In the genomic region with DNA sequence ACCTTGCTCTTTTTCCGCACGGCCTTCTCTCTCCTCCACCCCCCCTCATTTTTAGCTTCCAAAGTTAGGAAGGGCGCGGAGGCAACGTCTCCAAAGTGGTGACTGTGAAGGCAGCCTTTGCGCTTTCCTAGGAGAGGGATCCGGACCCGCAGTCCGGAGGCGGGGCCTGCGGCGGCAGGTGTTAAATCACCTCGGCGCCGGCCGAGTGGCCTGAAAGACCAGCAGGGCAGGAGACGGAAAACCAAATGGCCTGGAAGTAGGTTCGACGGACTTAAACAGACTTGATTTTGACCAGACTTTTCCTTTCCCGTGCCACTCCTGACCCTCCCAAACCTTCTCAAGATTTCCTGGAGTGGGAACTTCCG, we compare ENCODE assay signal across 7 cellular contexts. TPM values are rescaled to one million over a fixed set of nuclear protein-coding genes. Genes with fewer than 3 reads are reported as not detected.
DNase-seq lines count a peak whose midpoint lies in the region; ATAC-seq and TF ChIP-seq lines count a peak whose summit lies in the region.

No MANE protein-coding gene starts in this region.

- H3K4me3 Mint-ChIP-seq in activated T-cell treated with anti-CD3 and anti-CD28 coated beads, Interleukin-2, amount 50 U/mL, for 72 hours = peak overlapping the region; percentile 98 to 100
- H3K4me3 Mint-ChIP-seq in naive thymus-derived CD8-positive, alpha-beta T cell = peak overlapping the region; percentile 93 to 99 (median 96)

- H3K4me1 ChIP-seq in fibroblast of lung (ENCODE audit: control insufficient read depth, extremely low read depth, insufficient read depth, low read length) (peaks cover 3% of the 10 kb centered on the region), thyroid gland (peaks cover 15 to 27% of the 10 kb centered on the region in 2 donors)

- no peak for TF ChIP-seq CTCF in GM10248 (IDR thresholded peaks at IDR 0.05; ENCODE audit: control extremely low read depth, extremely low read depth, low read depth, missing control alignments)
- TF ChIP-seq CTCF in fibroblast of lung (conservative IDR thresholded peaks at IDR 0.05 in 1 of 2, IDR thresholded peaks at IDR 0.05 in 1 of 2; ENCODE audit: low read depth in 1 of 2, low read length in 2 of 2) = no peak
- no peak for TF ChIP-seq CTCF in thyroid gland (IDR thresholded peaks at IDR 0.05)

- DNase-seq in GM10248 (ENCODE audit: extremely low spot score) (peak; percentile 50), HEK293T (ENCODE audit: extremely low spot score) (peak; percentile 45), NCI-H2196 treated with DMSO at 0.1 percent for 48 hours (lab: John Stamatoyannopoulos, UW; ENCODE audit: unreplicated experiment) (peak; percentile 16), fibroblast of lung (ENCODE audit: low read depth in 2 of 2) (peak; percentile 33 to 45), thyroid gland (peak; percentile 72 to 74)
- peak; percentile 54 to 60 for DNase-seq in activated T-cell treated with anti-CD3 and anti-CD28 coated beads, Interleukin-2, amount 50 U/mL, for 72 hours
- DNase-seq in naive thymus-derived CD8-positive, alpha-beta T cell = peak in 6 of 10 donors; percentile 2 to 65 (median 28)

- peak in 1 of 2 donors; percentile 1 for TF ChIP-seq POLR2A in thyroid gland (IDR thresholded peaks at IDR 0.05)

- H2AFZ ChIP-seq in fibroblast of lung (ENCODE audit: low read length) = peak overlapping the region; percentile 3

- peaks cover 54% of the 10 kb centered on the region for H3K79me2 ChIP-seq in fibroblast of lung (ENCODE audit: control insufficient read depth, insufficient read depth, low read length)

- no peaks in the 10 kb centered on the region for H3K27me3 Mint-ChIP-seq in activated T-cell treated with anti-CD3 and anti-CD28 coated beads, Interleukin-2, amount 50 U/mL, for 72 hours (ENCODE audit: low read depth)
- H3K27me3 Mint-ChIP-seq in naive thymus-derived CD8-positive, alpha-beta T cell = no peaks in the 10 kb centered on the region

- H3K4me3 ChIP-seq in fibroblast of lung (replicated peaks in 1 of 4; ENCODE audit: control extremely low read depth in 1 of 4, insufficient read depth in 1 of 4, low read depth in 3 of 4, low read length in 4 of 4) (peak overlapping the region; percentile 79 to 96 (median 90)), thyroid gland (replicated peaks in 1 of 3) (peak overlapping the region; percentile 71 to 94 (median 81))

- CTCF ChIA-PET in GM10248 (lab: Yijun Ruan, JAX) (interaction anchor here (0.7 to 3.9 kb wide), 29 partner anchors 10 to 1173 kb away, joined by 3 to 59 read pairs (median 5); a partner anchor contains a TSS), HEK293T (lab: Yijun Ruan, JAX) (interaction anchor here (0.6 to 1.3 kb wide), 9 partner anchors 9 to 1915 kb away, joined by 3 to 5 read pairs (median 3); no protein-coding TSS in a partner anchor)

- 0% methylated on average over 5 to 21 of the region's 21 CpGs for WGBS in thyroid gland, 2 donors

- peaks cover 2 to 15% of the 10 kb centered on the region in 2 donors for H3K36me3 Mint-ChIP-seq in activated T-cell treated with anti-CD3 and anti-CD28 coated beads, Interleukin-2, amount 50 U/mL, for 72 hours (ENCODE audit: insufficient read depth in 2 of 2)
- peaks cover 0 to 15% (median 3%) of the 10 kb centered on the region in 3 donors for H3K36me3 Mint-ChIP-seq in naive thymus-derived CD8-positive, alpha-beta T cell

- H3K9me3 Mint-ChIP-seq in activated T-cell treated with anti-CD3 and anti-CD28 coated beads, Interleukin-2, amount 50 U/mL, for 72 hours = peaks cover under 1 to 3% of the 10 kb centered on the region in 2 donors
- no peaks in the 10 kb centered on the region for H3K9me3 Mint-ChIP-seq in naive thymus-derived CD8-positive, alpha-beta T cell

- H3K27ac Mint-ChIP-seq in activated T-cell treated with anti-CD3 and anti-CD28 coated beads, Interleukin-2, amount 50 U/mL, for 72 hours = peak overlapping the region; percentile 100
- peak overlapping the region; percentile 93 to 99 (median 95) for H3K27ac Mint-ChIP-seq in naive thymus-derived CD8-positive, alpha-beta T cell

- H3K27ac ChIP-seq in fibroblast of lung (ENCODE audit: insufficient read depth, low read length) = peak overlapping the region; percentile 91
- peak overlapping the region; percentile 84 to 92 (median 89) for H3K27ac ChIP-seq in thyroid gland

- H3K9me3 ChIP-seq in fibroblast of lung (ENCODE audit: control insufficient read depth, insufficient read depth, low read depth, low read length) (no peaks in the 10 kb centered on the region), thyroid gland (no peaks in the 10 kb centered on the region)

- peaks cover 60% of the 10 kb centered on the region for H3K4me1 Mint-ChIP-seq in activated T-cell treated with anti-CD3 and anti-CD28 coated beads, Interleukin-2, amount 50 U/mL, for 72 hours (ENCODE audit: low read depth)
- H3K4me1 Mint-ChIP-seq in naive thymus-derived CD8-positive, alpha-beta T cell = peaks cover 15 to 50% (median 45%) of the 10 kb centered on the region in 4 donors

- ATAC-seq in activated T-cell treated with anti-CD3 and anti-CD28 coated beads, Interleukin-2, amount 50 U/mL, for 72 hours (replicated peaks in 1 of 2) = peak in 1 of 2 donors; percentile 6
- ATAC-seq in naive thymus-derived CD8-positive, alpha-beta T cell = peak in 1 of 2 donors; percentile 1

- intact Hi-C loops in thyroid gland (cut with DNase I) = loop anchor here (5.0 kb wide), 1 partner anchor 43 kb away; no protein-coding TSS in a partner anchor

- peak overlapping the region; percentile 90 for H3K9ac ChIP-seq in fibroblast of lung (ENCODE audit: insufficient read depth, low read length)

- peaks cover 4% of the 10 kb centered on the region for H4K20me1 ChIP-seq in fibroblast of lung (ENCODE audit: control insufficient read depth, extremely low read depth, insufficient read depth, low read length)

- POLR2A ChIA-PET in GM10248 (lab: Yijun Ruan, JAX) (interaction anchor here (0.5 to 1.7 kb wide), 4 partner anchors 40 to 1395 kb away, joined by 3 to 5 read pairs (median 4); a partner anchor contains a TSS), HEK293T (lab: Yijun Ruan, JAX) (interaction anchor here (0.9 to 2.3 kb wide), 9 partner anchors 11 to 1172 kb away, joined by 3 to 7 read pairs (median 4); no protein-coding TSS in a partner anchor)
- POLR2A ChIA-PET in naive thymus-derived CD8-positive, alpha-beta T cell (lab: Charles Lee) = interaction anchor here (1.2 to 4.0 kb wide), 7 partner anchors 11 to 504 kb away, joined by 4 to 41 read pairs (median 8); a partner anchor contains a TSS

- H3K27me3 ChIP-seq in fibroblast of lung (ENCODE audit: control insufficient read depth, insufficient read depth, low read length) (no peaks in the 10 kb centered on the region), thyroid gland (no peaks in the 10 kb centered on the region)

- H3K36me3 ChIP-seq in fibroblast of lung (ENCODE audit: control insufficient read depth, insufficient read depth, low read length) (no peaks in the 10 kb centered on the region), thyroid gland (no peaks in the 10 kb centered on the region)

- peak overlapping the region; percentile 99 for H3K4me2 ChIP-seq in fibroblast of lung (ENCODE audit: extremely low read depth, insufficient read depth, low read length)

TF ChIP-seq in HEK293T, 16 proteins besides CTCF, POLR2A, EP300 and RAD21:
- TF ChIP-seq HDGF (IDR thresholded peaks at IDR 0.05; ENCODE audit: borderline replicate concordance) (no peak), LEF1 (IDR thresholded peaks at IDR 0.05; ENCODE audit: borderline replicate concordance) (no peak), ARNT (IDR thresholded peaks at IDR 0.05) (no peak), CTBP1 (IDR thresholded peaks at IDR 0.05; ENCODE audit: borderline replicate concordance) (no peak), ELF4 (IDR thresholded peaks at IDR 0.05) (no peak), NFRKB (IDR thresholded peaks at IDR 0.05) (no peak), TARDBP (IDR thresholded peaks at IDR 0.05) (no peak), SUZ12 (IDR thresholded peaks at IDR 0.05) (no peak), BHLHE40 (IDR thresholded peaks at IDR 0.05; ENCODE audit: borderline replicate concordance) (no peak), FOXK2 (IDR thresholded peaks at IDR 0.05) (no peak), SP1 (IDR thresholded peaks at IDR 0.05) (no peak)

RNA-seq across cellular contexts. Expression of a gene that starts 0.6 kb away (rescaled TPM):
- 10 to 100 TPM; 86.8 to 90.4 TPM for total RNA-seq in activated T-cell treated with anti-CD3 and anti-CD28 coated beads, Interleukin-2, amount 50 U/mL, for 72 hours
- 24.4 and 28.2 TPM in 2 replicates for total RNA-seq in fibroblast of lung
- polyA plus RNA-seq in fibroblast of lung = 220 and 228 TPM in 2 replicates
- 91.6 and 105 TPM in 2 replicates for polyA plus RNA-seq in fibroblast of lung (2012)
- 85.1 and 104 TPM in 2 replicates for polyA minus RNA-seq in fibroblast of lung (ENCODE audit: low replicate concordance)
- 10 to 100 TPM; 66.0 to 74.7 TPM for total RNA-seq in naive thymus-derived CD8-positive, alpha-beta T cell
- polyA plus RNA-seq in naive thymus-derived CD8-positive, alpha-beta T cell = 10 to 100 TPM; 70.1 to 91.9 (median 89.2) TPM
- total RNA-seq in thyroid gland = 100 to 1,000 TPM in 1 of 4 donors, 10 to 100 TPM in 3; 79.6 to 114 (median 87.1) TPM

Comparison
In these comparisons a context has a peak if more than half of its experiments do, and no peak if none do; other contexts are left out.
1. DNase-seq: peak in every context shown above with its lines; median percentile 73 in thyroid gland; 57 in activated T-cell treated with anti-CD3 and anti-CD28 coated beads, Interleukin-2, amount 50 U/mL, for 72 hours; 50 in GM10248; 45 in HEK293T; 39 in fibroblast of lung; 28 in naive thymus-derived CD8-positive, alpha-beta T cell; 16 in NCI-H2196 treated with DMSO at 0.1 percent for 48 hours.